ENCODE assay signal across 9 cellular contexts in the genomic region with DNA sequence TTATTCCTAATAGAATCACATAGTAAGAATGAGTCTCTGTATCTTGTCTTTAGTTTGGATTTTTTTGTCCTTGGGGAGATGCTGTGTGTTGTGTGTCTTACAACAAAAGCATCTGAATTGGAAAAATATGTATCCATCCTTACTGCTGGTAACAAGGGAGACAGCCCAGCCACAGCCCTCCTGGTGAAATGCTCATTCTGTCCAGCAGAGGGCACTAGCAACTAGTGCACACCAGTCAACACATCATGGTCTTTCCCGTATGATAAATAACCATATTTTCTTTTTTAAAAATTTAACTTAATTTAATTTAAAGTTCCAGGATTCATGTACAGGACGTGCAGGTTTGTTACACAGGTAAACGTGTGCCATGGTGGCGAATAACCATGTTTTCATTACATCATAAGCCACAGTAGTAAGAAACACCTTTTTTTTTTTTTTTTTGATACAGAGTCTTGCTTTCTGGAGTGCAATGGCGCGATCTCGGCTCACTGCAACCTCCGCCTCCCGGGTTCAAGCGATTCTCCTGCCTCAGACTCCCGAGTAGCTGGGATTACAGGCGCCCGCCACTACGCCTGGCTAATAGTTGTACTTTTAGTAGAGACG.
DNase-seq lines count a peak whose midpoint lies in the region; ATAC-seq and TF ChIP-seq lines count a peak whose summit lies in the region.
"Had no signal": no experiment of that assay in that cellular context is flagged by ENCODE, and none has a peak within 500 bp of the region (broad histone marks: within the 10 kb centered on the region; RNA-seq: fewer than 3 reads in every experiment).

No MANE protein-coding gene starts in this region.

- no peak overlapping the region for H3K4me3 Mint-ChIP-seq in activated T-helper 17 cell treated with anti-CD3 and anti-CD28 coated beads, Interleukin-2, amount 50 U/mL, for 72 hours

- in situ Hi-C loops in KBM-7 (cut with MboI; ENCODE audit: low pct_unique_long_range_greater_than_20kb, low sequenced_read_pairs): no loop called here

- intact Hi-C loops in tibial artery (cut with DNase I; ENCODE audit: low total_unique reads): no loop called here

- H3K27me3 Mint-ChIP-seq in activated T-helper 17 cell treated with anti-CD3 and anti-CD28 coated beads, Interleukin-2, amount 50 U/mL, for 72 hours: peaks cover 32% of the 10 kb centered on the region

- H3K27me3 ChIP-seq in osteoblast (ENCODE audit: insufficient read depth, low read length): no peaks in the 10 kb centered on the region
- no peaks in the 10 kb centered on the region for H3K27me3 ChIP-seq in tibial artery

- no peaks in the 10 kb centered on the region for H3K9me3 Mint-ChIP-seq in activated T-helper 17 cell treated with anti-CD3 and anti-CD28 coated beads, Interleukin-2, amount 50 U/mL, for 72 hours

- H3K79me2 ChIP-seq in osteoblast (ENCODE audit: insufficient read depth, low read length): no peaks in the 10 kb centered on the region

- no peaks in the 10 kb centered on the region for H4K20me1 ChIP-seq in osteoblast (ENCODE audit: insufficient read depth, low read length)

- no peaks in the 10 kb centered on the region for H3K36me3 Mint-ChIP-seq in activated T-helper 17 cell treated with anti-CD3 and anti-CD28 coated beads, Interleukin-2, amount 50 U/mL, for 72 hours (ENCODE audit: low read depth)

- peaks cover 21% of the 10 kb centered on the region for H3K4me1 ChIP-seq in osteoblast (ENCODE audit: insufficient read depth, low read length)
- H3K4me1 ChIP-seq in tibial artery: peaks cover 0 to 28% (median 13%) of the 10 kb centered on the region in 4 donors

- peak overlapping the region; percentile 46 for H2AFZ ChIP-seq in osteoblast (ENCODE audit: low read length)

- H3K4me2 ChIP-seq in osteoblast (ENCODE audit: insufficient read depth, low read length): peak overlapping the region; percentile 76

- H3K9me3 ChIP-seq in osteoblast (ENCODE audit: low read depth, low read length) (no peaks in the 10 kb centered on the region), tibial artery (no peaks in the 10 kb centered on the region)

- H3K36me3 ChIP-seq in osteoblast (ENCODE audit: insufficient read depth, low read length): no peaks in the 10 kb centered on the region
- H3K36me3 ChIP-seq in tibial artery: no peaks in the 10 kb centered on the region

- H3K4me1 Mint-ChIP-seq in activated T-helper 17 cell treated with anti-CD3 and anti-CD28 coated beads, Interleukin-2, amount 50 U/mL, for 72 hours: no peaks in the 10 kb centered on the region

- H3K4me3 ChIP-seq in foreskin fibroblast (ENCODE audit: low read depth in 1 of 2, low read length in 2 of 2): no peak overlapping the region
- peak overlapping the region; percentile 45 for H3K4me3 ChIP-seq in osteoblast (ENCODE audit: insufficient read depth, low read length)
- no peak overlapping the region for H3K4me3 ChIP-seq in tibial artery
- H3K4me3 ChIP-seq: skin epidermis had no signal

- DNase-seq in ELR (ENCODE audit: low read depth): peak; percentile 71
- DNase-seq in KBM-7: peak; percentile 78
- DNase-seq in RPMI7951 (ENCODE audit: low read depth): peak; percentile 69
- peak; percentile 62 to 90 for DNase-seq in foreskin fibroblast
- DNase-seq in osteoblast (ENCODE audit: insufficient read length, low spot score, missing footprints): no peak
- DNase-seq in tibial artery: peak; percentile 81 to 87

- H3K27ac Mint-ChIP-seq in activated T-helper 17 cell treated with anti-CD3 and anti-CD28 coated beads, Interleukin-2, amount 50 U/mL, for 72 hours: no peak overlapping the region

- TF ChIP-seq CTCF in foreskin fibroblast (IDR thresholded peaks at IDR 0.05; ENCODE audit: low read depth, low read length) (peak; percentile 93), osteoblast (IDR thresholded peaks at IDR 0.05; ENCODE audit: extremely low read depth, low read depth, low read length) (peak; percentile 96), tibial artery (IDR thresholded peaks at IDR 0.05) (peak; percentile 76 to 90)

- ATAC-seq in GM21619 (IDR thresholded peaks at IDR 0.05; ENCODE audit: unreplicated experiment): peak; percentile 90
- peak; percentile 60 for ATAC-seq in activated T-helper 17 cell treated with anti-CD3 and anti-CD28 coated beads, Interleukin-2, amount 50 U/mL, for 72 hours (replicated peaks)

- no peak overlapping the region for H3K27ac ChIP-seq in osteoblast (ENCODE audit: low read depth, low read length)
- no peak overlapping the region for H3K27ac ChIP-seq in tibial artery
- H3K27ac ChIP-seq: skin epidermis had no signal
